ENCODE assay signal across 16 cellular contexts in the genomic region with DNA sequence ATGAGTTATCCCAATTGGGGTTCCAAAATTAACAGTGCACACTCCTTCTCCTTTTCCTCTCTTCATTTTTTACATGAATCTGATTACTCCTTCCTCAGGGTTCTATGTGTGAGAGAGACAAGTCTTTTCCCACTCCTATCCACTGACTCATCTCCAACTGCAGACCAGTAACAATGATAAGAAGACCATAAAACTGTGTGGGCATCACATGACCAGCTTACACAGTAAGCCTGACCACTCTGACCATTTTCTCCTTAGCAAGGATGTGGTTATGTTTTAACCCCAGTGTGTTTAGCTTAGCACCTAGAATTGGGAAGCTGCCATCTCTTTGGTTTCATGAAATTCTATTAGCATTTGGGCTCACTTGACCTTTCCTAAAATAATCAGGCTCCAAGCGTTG.
DNase-seq lines count a peak whose midpoint lies in the region; ATAC-seq and TF ChIP-seq lines count a peak whose summit lies in the region.
"Had no signal": no experiment of that assay in that cellular context is flagged by ENCODE, and none has a peak within 500 bp of the region (broad histone marks: within the 10 kb centered on the region; RNA-seq: fewer than 3 reads in every experiment).

No MANE protein-coding gene starts in this region.

- no peaks in the 10 kb centered on the region for H3K4me1 ChIP-seq in colonic mucosa
- H3K4me1 ChIP-seq in effector memory CD4-positive, alpha-beta T cell (ENCODE audit: control insufficient read depth, insufficient read depth, low read length, poor library complexity, severe bottlenecking), result no peaks in the 10 kb centered on the region

- TF ChIP-seq CTCF in AG09309 (IDR thresholded peaks at IDR 0.05; ENCODE audit: control insufficient read depth, insufficient read depth, low read depth, low read length, missing control alignments) (no peak), astrocyte of the cerebellum (IDR thresholded peaks at IDR 0.05; ENCODE audit: low read depth, low read length, missing control alignments) (no peak), colonic mucosa (IDR thresholded peaks at IDR 0.05) (no peak)

- H3K36me3 ChIP-seq in colonic mucosa (no peaks in the 10 kb centered on the region), H7 (replicated peaks; ENCODE audit: control insufficient read depth, insufficient read depth, low read length) (no peaks in the 10 kb centered on the region)
- no peaks in the 10 kb centered on the region for H3K36me3 ChIP-seq in effector memory CD4-positive, alpha-beta T cell (ENCODE audit: control insufficient read depth, insufficient read depth, low read length)

- no peak for ATAC-seq in HG03378 (IDR thresholded peaks at IDR 0.05; ENCODE audit: unreplicated experiment)

- in situ Hi-C loops in astrocyte of the cerebellum (cut with HindIII; ENCODE audit: low sequenced_read_pairs), result no loop called here

- intact Hi-C loops in colonic mucosa (cut with DNase I), result no loop called here

- DNase-seq in AG09309 (ENCODE audit: low read depth) (peak; percentile 80), HS-5 (ENCODE audit: low read depth) (peak; percentile 58), astrocyte of the cerebellum (ENCODE audit: low read depth) (peak; percentile 82), iris pigment epithelial cell (ENCODE audit: low read depth) (peak; percentile 91), colonic mucosa (no peak), H7 (no peak)
- no peak for DNase-seq in effector memory CD4-positive, alpha-beta T cell
- DNase-seq: activated gamma-delta T cell, DND-41, GOT3, midbrain, NCI-H1417 treated with DMSO at 0.1 percent for 48 hours, NCI-H526 treated with DMSO at 0.1 percent for 48 hours, posterior cingulate gyrus, SIG-M5 had no signal

- H3K9ac ChIP-seq in colonic mucosa (ENCODE audit: low read depth in 2 of 2, low read length in 2 of 2), result no peak overlapping the region

- H3K9me3 ChIP-seq in colonic mucosa, result no peaks in the 10 kb centered on the region
- no peaks in the 10 kb centered on the region for H3K9me3 ChIP-seq in effector memory CD4-positive, alpha-beta T cell (ENCODE audit: control insufficient read depth, low read length)

- H3K4me3 ChIP-seq in AG09309 (ENCODE audit: control insufficient read depth, low read depth, low read length) (no peak overlapping the region), astrocyte of the cerebellum (ENCODE audit: low read depth, low read length) (no peak overlapping the region), colonic mucosa (no peak overlapping the region), H7 (ENCODE audit: insufficient read depth, low read depth, low read length) (no peak overlapping the region)
- H3K4me3 ChIP-seq in effector memory CD4-positive, alpha-beta T cell (ENCODE audit: insufficient read depth, low read depth, low read length, poor library complexity, severe bottlenecking), result no peak overlapping the region

- H3K27ac ChIP-seq in colonic mucosa, result no peak overlapping the region
- no peak overlapping the region for H3K27ac ChIP-seq in effector memory CD4-positive, alpha-beta T cell (ENCODE audit: insufficient read depth, low read length, poor library complexity, severe bottlenecking)

- H3K27me3 ChIP-seq in colonic mucosa (no peaks in the 10 kb centered on the region), H7 (ENCODE audit: control insufficient read depth, insufficient read depth, low read length) (no peaks in the 10 kb centered on the region)
- no peaks in the 10 kb centered on the region for H3K27me3 ChIP-seq in effector memory CD4-positive, alpha-beta T cell (replicated peaks; ENCODE audit: control insufficient read depth, insufficient read depth, low read length, poor library complexity, severe bottlenecking)

Comparison
In these comparisons a context has a peak if more than half of its experiments do, and no peak if none do; other contexts are left out.
1. DNase-seq: peak in AG09309 (single experiment), HS-5 (single experiment), astrocyte of the cerebellum (single experiment) and iris pigment epithelial cell (single experiment); none in colonic mucosa (single experiment), effector memory CD4-positive, alpha-beta T cell (0 of 3) and H7 (single experiment).